Comparison of ENCODE assay signal across 19 cellular contexts in genomic region chr2:45285791-45286390, GRCh38.
DNase-seq lines count a peak whose midpoint lies in the region; ATAC-seq and TF ChIP-seq lines count a peak whose summit lies in the region.
"Had no signal": no experiment of that assay in that cellular context is flagged by ENCODE, and none has a peak within 500 bp of the region (broad histone marks: within the 10 kb centered on the region; RNA-seq: fewer than 3 reads in every experiment).

No MANE protein-coding gene starts in this region.

- H3K4me3 ChIP-seq in Karpas-422 (ENCODE audit: low read length): no peak overlapping the region
- no peak overlapping the region for H3K4me3 ChIP-seq in adipocyte (ENCODE audit: low read length)
- no peak overlapping the region for H3K4me3 ChIP-seq in fibroblast of mammary gland (ENCODE audit: control insufficient read depth, low read depth, low read length)

- no peaks in the 10 kb centered on the region for H4K20me1 ChIP-seq in Karpas-422 (ENCODE audit: insufficient read depth, low read depth, low read length)

- H3K9me2 ChIP-seq in Karpas-422 (replicated peaks; ENCODE audit: insufficient read depth, low read length): no peaks in the 10 kb centered on the region

- intact Hi-C loops in Right ventricle myocardium superior (cut with DNase I): no loop called here

- H3K27ac ChIP-seq in Karpas-422 (ENCODE audit: low read length): no peak overlapping the region

- peaks cover 45% of the 10 kb centered on the region for H3K4me1 ChIP-seq in Karpas-422 (ENCODE audit: low read length)
- H3K4me1 ChIP-seq in adipocyte (ENCODE audit: control insufficient read depth, insufficient read depth, low read length): no peaks in the 10 kb centered on the region

- H3K36me3 ChIP-seq in Karpas-422 (ENCODE audit: insufficient read depth, low read length) (no peaks in the 10 kb centered on the region), adipocyte (ENCODE audit: control insufficient read depth, insufficient read depth, low read length, severe bottlenecking) (no peaks in the 10 kb centered on the region)

- H3K4me2 ChIP-seq in Karpas-422 (ENCODE audit: low read depth, low read length, poor library complexity, severe bottlenecking): peak overlapping the region; percentile 11

- no peak overlapping the region for H2AFZ ChIP-seq in Karpas-422 (ENCODE audit: low read length)

- TF ChIP-seq CTCF in fibroblast of mammary gland (conservative IDR thresholded peaks at IDR 0.05; ENCODE audit: control insufficient read depth, insufficient read depth, low read depth, low read length): no peak

- no peaks in the 10 kb centered on the region for H3K79me2 ChIP-seq in Karpas-422 (ENCODE audit: low read length)

- ATAC-seq in Right ventricle myocardium superior (ENCODE audit: poor library complexity): no peak
- no peak for ATAC-seq in HG03095 (IDR thresholded peaks at IDR 0.05; ENCODE audit: unreplicated experiment)

- H3K27me3 ChIP-seq in Karpas-422 (ENCODE audit: low read length): 0 out of 2 replicates have a peak, but pooled peaks cover 3% of the 10 kb centered on the region
- peaks cover 5% of the 10 kb centered on the region for H3K27me3 ChIP-seq in adipocyte (replicated peaks; ENCODE audit: control insufficient read depth, insufficient read depth, low read length)

- DNase-seq in Karpas-422 (no peak), adipocyte (ENCODE audit: low read depth) (peak; percentile 22), fibroblast of mammary gland (ENCODE audit: low read depth) (peak; percentile 84), Right ventricle myocardium superior (no peak), epidermal melanocyte (ENCODE audit: insufficient read length, low spot score) (no peak), NCI-H2081 treated with DMSO at 0.1 percent for 48 hours (lab: John Stamatoyannopoulos, UW) (no peak)
- DNase-seq: ACHN; C1 segment of cervical spinal cord; CD8-positive, alpha-beta memory T cell; GDM1; KBM-7; NCI-H1105 treated with DMSO at 0.1 percent for 48 hours; NCI-H1694; NCI-H2081; NCI-H2171 treated with DMSO at 0.1 percent for 48 hours; NCI-H446; OCI-M1; SHP77 had no signal

- H3K9ac ChIP-seq in Karpas-422 (ENCODE audit: low read length): no peak overlapping the region
- H3K9ac ChIP-seq in adipocyte (ENCODE audit: low read length): no peak overlapping the region

- H3K9me3 ChIP-seq in Karpas-422 (ENCODE audit: low read length) (no peaks in the 10 kb centered on the region), adipocyte (ENCODE audit: control insufficient read depth, low read length) (peaks cover 3% of the 10 kb centered on the region)

Comparison
In these comparisons a context has a peak if more than half of its experiments do, and no peak if none do; other contexts are left out.
1. DNase-seq: peak in adipocyte (single experiment) and fibroblast of mammary gland (single experiment); none in Karpas-422 (single experiment), Right ventricle myocardium superior (single experiment), epidermal melanocyte (single experiment) and NCI-H2081 treated with DMSO at 0.1 percent for 48 hours (single experiment).